In genomic region chr2:83764447-83765005, GRCh38 we compare ENCODE assay signal across 17 cellular contexts.
A peak's percentile ranks its signal among the peaks of the same experiment; 100 is the strongest.
DNase-seq lines count a peak whose midpoint lies in the region; ATAC-seq and TF ChIP-seq lines count a peak whose summit lies in the region.
"Had no signal": no experiment of that assay in that cellular context is flagged by ENCODE, and none has a peak within 500 bp of the region (broad histone marks: within the 10 kb centered on the region; RNA-seq: fewer than 3 reads in every experiment).

No MANE protein-coding gene starts in this region.

- H3K4me1 ChIP-seq in mucosa of descending colon (ENCODE audit: low read depth) = no peaks in the 10 kb centered on the region
- peaks cover 0 to 5% (median 1%) of the 10 kb centered on the region in 4 donors for H3K4me1 ChIP-seq in transverse colon
- H3K4me1 ChIP-seq in adrenal gland (replicated peaks in 1 of 2) = no peaks in the 10 kb centered on the region
- H3K4me1 ChIP-seq: A549; BLaER1 treated with 17β-estradiol and CSF1 and Interleukin-3, amounts not matched to agents 10 nM and 100 nM; Caco-2 had no signal

- H3K36me3 ChIP-seq in mucosa of descending colon (ENCODE audit: low read depth) (no peaks in the 10 kb centered on the region), transverse colon (no peaks in the 10 kb centered on the region), adrenal gland (replicated peaks in 1 of 2) (no peaks in the 10 kb centered on the region)
- H3K36me3 ChIP-seq: BLaER1 treated with 17β-estradiol and CSF1 and Interleukin-3, amounts not matched to agents 10 nM and 100 nM had no signal

- peak overlapping the region in 2 of 4 donors; percentile 29 to 58 for H3K27ac ChIP-seq in transverse colon
- no peak overlapping the region for H3K27ac ChIP-seq in adrenal gland
- H3K27ac ChIP-seq: 22Rv1; A549; BLaER1 treated with 17β-estradiol and CSF1 and Interleukin-3, amounts not matched to agents 10 nM and 100 nM; C4-2B had no signal

- H3K4me3 ChIP-seq in mucosa of descending colon (no peak overlapping the region), transverse colon (no peak overlapping the region), adrenal gland (no peak overlapping the region)
- H3K4me3 ChIP-seq: A549; BLaER1 treated with 17β-estradiol and CSF1 and Interleukin-3, amounts not matched to agents 10 nM and 100 nM had no signal

- H3K27me3 ChIP-seq in transverse colon (no peaks in the 10 kb centered on the region), adrenal gland (no peaks in the 10 kb centered on the region)
- H3K27me3 ChIP-seq: BLaER1 treated with 17β-estradiol and CSF1 and Interleukin-3, amounts not matched to agents 10 nM and 100 nM had no signal

- 38 to 60% methylated on average over 1 to 5 of the region's 5 CpGs for WGBS in transverse colon (ENCODE audit: low coverage in 1 of 2), 2 donors
- 68 to 84% (median 74%) methylated on average over 5 of the region's 5 CpGs for WGBS in adrenal gland, 4 donors

- H3K9me3 ChIP-seq in mucosa of descending colon (peaks cover 17% of the 10 kb centered on the region), transverse colon (peaks cover 15 to 25% of the 10 kb centered on the region in 2 donors), adrenal gland (replicated peaks in 1 of 3) (peaks cover 0 to 8% (median 0%) of the 10 kb centered on the region in 3 donors)
- H3K9me3 ChIP-seq: Caco-2 had no signal

- DNase-seq in DMS 273 (lab: John Stamatoyannopoulos, UW; ENCODE audit: unreplicated experiment) (peak; percentile 1), DMS 273 treated with DMSO at 0.1 percent for 48 hours (lab: John Stamatoyannopoulos, UW) (no peak), mucosa of descending colon (peak; percentile 34 to 53 (median 47)), transverse colon (peak; percentile 23), adrenal gland (no peak)
- DNase-seq: AML-193; Caco-2; Calu3; CD4-positive, alpha-beta T cell; CD8-positive, alpha-beta T cell; DMS79 treated with DMSO at 0.1 percent for 48 hours; GF-D8 had no signal

- TF ChIP-seq CTCF in mucosa of descending colon (IDR thresholded peaks at IDR 0.05) (no peak), transverse colon (IDR thresholded peaks at IDR 0.05) (no peak), adrenal gland (IDR thresholded peaks at IDR 0.05) (no peak)

- ATAC-seq in mucosa of descending colon = peak; percentile 95
- no peak for ATAC-seq in HG02885 (IDR thresholded peaks at IDR 0.05; ENCODE audit: poor library complexity, unreplicated experiment)
- ATAC-seq: A549; CD8-positive, alpha-beta T cell had no signal

- in situ Hi-C loops in transverse colon (cut with MboI; ENCODE audit: low pct_ligation_motif_present in 1 of 4, low pct_unique_long_range_greater_than_20kb in 1 of 4, low sequenced_read_pairs in 3 of 4) = no loop called here

- TF ChIP-seq POLR2A in transverse colon (IDR thresholded peaks at IDR 0.05) (no peak), adrenal gland (IDR thresholded peaks at IDR 0.05) (no peak)

- intact Hi-C loops in mucosa of descending colon (cut with DNase I, micrococcal nuclease) (no loop called here), transverse colon (cut with DNase I; ENCODE audit: low total_unique reads) (no loop called here), adrenal gland (cut with DNase I) (no loop called here)

- TF ChIP-seq EP300 in transverse colon (IDR thresholded peaks at IDR 0.05; ENCODE audit: low read depth) = no peak

Comparison
In these comparisons a context has a peak if more than half of its experiments do, and no peak if none do; other contexts are left out.
1. DNase-seq: peak in DMS 273 (single experiment), mucosa of descending colon (3 of 3) and transverse colon (single experiment); none in DMS 273 treated with DMSO at 0.1 percent for 48 hours (single experiment) and adrenal gland (0 of 7).